8 cellular contexts compared by ENCODE assay signal in genomic region chr9:88106492-88106891, GRCh38. TPM values are rescaled to one million over a fixed set of nuclear protein-coding genes. Genes with fewer than 3 reads are reported as not detected.
DNase-seq lines count a peak whose midpoint lies in the region; TF ChIP-seq lines count a peak whose summit lies in the region.
"Had no signal": no experiment of that assay in that cellular context is flagged by ENCODE, and none has a peak within 500 bp of the region (broad histone marks: within the 10 kb centered on the region; RNA-seq: fewer than 3 reads in every experiment).

No MANE protein-coding gene starts in this region.

- H3F3A ChIP-seq in neural progenitor cell (ENCODE audit: low read depth), result no peaks in the 10 kb centered on the region

- H3K27me3 ChIP-seq in colonic mucosa (no peaks in the 10 kb centered on the region), neural progenitor cell (no peaks in the 10 kb centered on the region)

- peak; percentile 43 for TF ChIP-seq CTCF in GM12864 (IDR thresholded peaks at IDR 0.05; ENCODE audit: low read depth, low read length, missing control alignments)
- peak; percentile 67 for TF ChIP-seq CTCF in colonic mucosa (IDR thresholded peaks at IDR 0.05)
- TF ChIP-seq CTCF in neural progenitor cell (IDR thresholded peaks at IDR 0.05), result peak; percentile 61

- no peak overlapping the region for H3K27ac Mint-ChIP-seq in neural progenitor cell

- H3K36me3 ChIP-seq in colonic mucosa (no peaks in the 10 kb centered on the region), neural progenitor cell (no peaks in the 10 kb centered on the region)

- H3K9me3 Mint-ChIP-seq in neural progenitor cell, result no peaks in the 10 kb centered on the region

- intact Hi-C loops in colonic mucosa (cut with DNase I), result no loop called here

- no peaks in the 10 kb centered on the region for H3K36me3 Mint-ChIP-seq in neural progenitor cell

- no peak overlapping the region for H3K4me2 ChIP-seq in neural progenitor cell

- DNase-seq in GM12864 (ENCODE audit: low read depth), result no peak
- peak; percentile 15 for DNase-seq in NCI-H1105 (lab: John Stamatoyannopoulos, UW)
- DNase-seq in colonic mucosa, result peak; percentile 55
- DNase-seq in neural progenitor cell (ENCODE audit: low spot score), result peak; percentile 35
- DNase-seq in dermis blood vessel endothelial cell, result no peak
- no peak for DNase-seq in effector CD8-positive, alpha-beta T cell (lab: John Stamatoyannopoulos, UW)
- DNase-seq in occipital lobe (lab: John Stamatoyannopoulos, UW), result no peak

- H2AFZ ChIP-seq in neural progenitor cell (replicated peaks), result no peak overlapping the region

- H3K4me1 Mint-ChIP-seq in neural progenitor cell, result no peaks in the 10 kb centered on the region

- H3K4me3 ChIP-seq in GM12864 (ENCODE audit: low read depth, low read length) (no peak overlapping the region), colonic mucosa (no peak overlapping the region), neural progenitor cell (no peak overlapping the region)
- H3K4me3 ChIP-seq: lung had no signal

- H3K9me3 ChIP-seq in colonic mucosa, result no peaks in the 10 kb centered on the region
- no peaks in the 10 kb centered on the region for H3K9me3 ChIP-seq in neural progenitor cell (ENCODE audit: low read depth)

- no peaks in the 10 kb centered on the region for H4K20me1 ChIP-seq in neural progenitor cell (ENCODE audit: low read depth)

- H3K27ac ChIP-seq in colonic mucosa, result no peak overlapping the region
- H3K27ac ChIP-seq in neural progenitor cell, result no peak overlapping the region

- no peaks in the 10 kb centered on the region for H3K79me2 ChIP-seq in neural progenitor cell (ENCODE audit: low read depth)

- no peaks in the 10 kb centered on the region for H3K4me1 ChIP-seq in colonic mucosa
- no peaks in the 10 kb centered on the region for H3K4me1 ChIP-seq in neural progenitor cell

- H3K27me3 Mint-ChIP-seq in neural progenitor cell (ENCODE audit: insufficient read depth, low read depth), result peaks cover 4% of the 10 kb centered on the region

- H3K9ac ChIP-seq in colonic mucosa (ENCODE audit: low read depth in 2 of 2, low read length in 2 of 2), result no peak overlapping the region
- H3K9ac ChIP-seq in neural progenitor cell, result no peak overlapping the region

- H3K4me3 Mint-ChIP-seq in neural progenitor cell, result no peak overlapping the region

RNA-seq across cellular contexts. Expression of gene SPATA31C2, which starts 31.8 kb away (rescaled TPM):
- total RNA-seq in colonic mucosa, result not detected
- total RNA-seq in neural progenitor cell (ENCODE audit: low replicate concordance), result 0.03 TPM in 1 of 2 replicates, not detected in the other
- not detected in 2 replicates for total RNA-seq in dermis blood vessel endothelial cell
- total RNA-seq in occipital lobe, result not detected
- total RNA-seq: lung had no signal

Comparison
In these comparisons a context has a peak if more than half of its experiments do, and no peak if none do; other contexts are left out.
1. DNase-seq: peak in NCI-H1105 (single experiment), colonic mucosa (single experiment) and neural progenitor cell (single experiment); none in GM12864 (single experiment), dermis blood vessel endothelial cell (single experiment), effector CD8-positive, alpha-beta T cell (single experiment) and occipital lobe (single experiment).
2. Peak in every context shown above with its lines, with median percentiles within 50 percentile points of each other: CTCF ChIP-seq.